ENCODE assay signal across 1 cellular context in the genomic region with DNA sequence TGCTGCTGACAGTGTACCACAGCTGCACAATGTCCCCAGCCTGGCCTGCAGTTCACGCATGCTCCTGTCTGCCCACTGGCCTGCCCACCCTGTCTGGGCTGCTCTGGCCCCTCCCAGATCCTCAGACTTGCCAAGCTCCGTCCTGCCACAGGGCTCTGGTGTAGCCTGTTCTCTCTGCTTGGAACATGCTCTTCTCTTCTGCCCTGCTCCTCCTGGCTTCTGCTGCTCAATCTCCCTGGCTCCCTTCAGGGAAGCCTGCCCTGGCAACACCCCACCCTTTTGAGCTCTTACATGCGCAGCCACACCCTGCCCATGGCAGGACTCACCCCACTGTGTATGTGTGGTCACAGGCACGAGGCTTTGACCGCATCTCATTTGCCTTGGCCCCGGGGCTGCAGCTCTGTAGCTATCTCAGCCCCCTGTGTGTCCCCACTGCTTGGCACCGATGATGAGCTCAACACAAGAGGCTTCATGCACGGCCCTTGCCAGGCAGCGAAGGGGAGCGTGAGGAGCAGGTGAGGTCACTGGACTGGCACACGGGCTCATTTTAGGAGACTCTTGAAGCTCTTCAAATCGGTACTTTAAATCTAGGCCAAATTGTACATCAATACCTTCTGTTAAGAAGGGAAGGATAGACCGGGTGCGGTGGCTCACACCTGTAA.
TF ChIP-seq lines count a peak whose summit lies in the region.

No MANE protein-coding gene starts in this region.

TF ChIP-seq in K562, 482 proteins besides CTCF, POLR2A, EP300 and RAD21 (continued from another document):
- TF ChIP-seq, protein P1, sequence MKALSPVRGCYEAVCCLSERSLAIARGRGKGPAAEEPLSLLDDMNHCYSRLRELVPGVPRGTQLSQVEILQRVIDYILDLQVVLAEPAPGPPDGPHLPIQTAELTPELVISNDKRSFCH (CRISPR knock-in tag; IDR thresholded peaks at IDR 0.05): no peak
- TF ChIP-seq, protein P1 (tag; IDR thresholded peaks at IDR 0.05): no peak
